9 cellular contexts compared by ENCODE assay signal in genomic region chr5:3149899-3150298, GRCh38.
"Had no signal": no experiment of that assay in that cellular context is flagged by ENCODE, and none has a peak within 500 bp of the region (broad histone marks: within the 10 kb centered on the region; RNA-seq: fewer than 3 reads in every experiment).

No MANE protein-coding gene starts in this region.

- H3K9ac ChIP-seq: GM23248 had no signal

- H2AFZ ChIP-seq: GM23248, GM23338 had no signal

- H3K4me2 ChIP-seq: GM23338 had no signal

- H3K27ac ChIP-seq: GM23248 had no signal

- H3K27ac Mint-ChIP-seq: GM23338, H9, HFFc6 had no signal

- H3K36me3 ChIP-seq: HAP-1 had no signal

- H3K4me1 ChIP-seq: HAP-1 had no signal

- H3K4me3 Mint-ChIP-seq: GM23338, H9, HFFc6 had no signal

- H3K4me3 ChIP-seq: GM23248, GM23338, HAP-1 had no signal

- H3K9me3 ChIP-seq: HAP-1 had no signal

- DNase-seq: GM23248, GOT3, H7, H9, HCEC 1CT, HFFc6 had no signal

- ATAC-seq: GM23338, HCT116 had no signal
